2 cellular contexts compared by ENCODE assay signal in genomic region chr20:39651645-39652340, GRCh38.
TF ChIP-seq lines count a peak whose summit lies in the region.

No MANE protein-coding gene starts in this region.

TF ChIP-seq in SK-N-SH, 30 proteins besides CTCF, POLR2A, EP300 and RAD21:
- no peak for TF ChIP-seq TEAD4 (IDR thresholded peaks at IDR 0.05; ENCODE audit: borderline replicate concordance, insufficient read depth)
- peak; percentile 78; the same call in 1 of the 2 replicates for TF ChIP-seq RCOR1 (IDR thresholded peaks at IDR 0.05; ENCODE audit: low read length)
- TF ChIP-seq GATA2 (CRISPR knock-in tag; IDR thresholded peaks at IDR 0.05) = peak; percentile 63

TF ChIP-seq in SK-N-SH treated with all-trans-retinoic acid at 6 μM for 48 hours, 23 proteins besides CTCF, POLR2A, EP300 and RAD21:
- TF ChIP-seq TSHZ2 (CRISPR knock-in tag; IDR thresholded peaks at IDR 0.05) = no peak
- TF ChIP-seq OSR1 (CRISPR knock-in tag; IDR thresholded peaks at IDR 0.05) = no peak
- TF ChIP-seq ARNTL (CRISPR knock-in tag; IDR thresholded peaks at IDR 0.05; ENCODE audit: borderline replicate concordance, low read depth) = no peak
- TF ChIP-seq CSDC2 (CRISPR knock-in tag; IDR thresholded peaks at IDR 0.05) = no peak
